23 cellular contexts compared by ENCODE assay signal in the genomic region with DNA sequence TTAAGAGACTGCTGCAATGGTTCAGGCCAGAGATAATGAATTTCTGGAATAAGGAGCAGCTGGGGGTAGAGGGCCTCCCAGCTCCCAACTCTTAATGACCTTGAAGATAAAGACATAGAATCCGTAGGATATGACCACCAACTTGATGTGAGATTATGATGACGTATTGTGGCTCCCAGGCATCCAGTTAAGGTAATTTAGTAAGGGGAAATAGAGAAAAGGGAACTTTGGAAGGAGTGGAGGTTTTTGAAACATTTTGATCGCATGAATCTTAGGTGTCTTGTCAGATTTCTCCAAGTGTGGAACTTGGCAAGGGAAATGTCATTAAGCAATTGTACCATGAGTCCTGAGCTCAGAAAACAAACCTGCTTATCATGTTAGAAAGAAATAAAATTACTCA.
A peak's percentile ranks its signal among the peaks of the same experiment; 100 is the strongest.
DNase-seq lines count a peak whose midpoint lies in the region; ATAC-seq and TF ChIP-seq lines count a peak whose summit lies in the region.
"Had no signal": no experiment of that assay in that cellular context is flagged by ENCODE, and none has a peak within 500 bp of the region (broad histone marks: within the 10 kb centered on the region; RNA-seq: fewer than 3 reads in every experiment).

No MANE protein-coding gene starts in this region.

- H3K27ac ChIP-seq in mammary epithelial cell (ENCODE audit: insufficient read depth, low read depth, low read length) (no peak overlapping the region), psoas muscle (no peak overlapping the region)
- H3K27ac ChIP-seq: A549; BLaER1 treated with 17β-estradiol and CSF1 and Interleukin-3, amounts not matched to agents 10 nM and 100 nM; GM23248 had no signal

- H3K4me1 Mint-ChIP-seq in MCF 10A (ENCODE audit: insufficient read depth, unreplicated experiment) (no peaks in the 10 kb centered on the region), mesothelial cell of epicardium (peaks cover 25% of the 10 kb centered on the region)
- H3K4me1 Mint-ChIP-seq: CD14-positive monocyte; CD8-positive, alpha-beta memory T cell had no signal

- H3K79me2 ChIP-seq in mammary epithelial cell (ENCODE audit: insufficient read depth, low read length), result no peaks in the 10 kb centered on the region

- BruUV-seq in MCF 10A (replicated peaks; lab: Mats Ljungman, UMichigan) (no TSS peak), mammary epithelial cell (replicated peaks; lab: Mats Ljungman, UMichigan) (no TSS peak)

- POLR2A ChIA-PET in MCF 10A (lab: Yijun Ruan, JAX), result no interaction called here

- DNase-seq in MCF 10A (ENCODE audit: unreplicated experiment) (no peak), mammary epithelial cell (no peak), NCI-H226 (peak; percentile 7), mesothelial cell of epicardium (ENCODE audit: low spot score in 2 of 2, unreplicated experiment in 2 of 2) (no peak), psoas muscle (no peak), left ventricle myocardium superior (no peak)
- DNase-seq: 8988T; ACHN; AML-193; BE2C; CD4-positive, alpha-beta T cell; CD8-positive, alpha-beta memory T cell; DMS 273 treated with DMSO at 0.1 percent for 48 hours; DMS79; EL; GDM1; GM23248; H7; HCEC 1CT had no signal

- H3K27ac Mint-ChIP-seq in MCF 10A (ENCODE audit: low read depth, unreplicated experiment) (peak overlapping the region; percentile 54), mesothelial cell of epicardium (peak overlapping the region; percentile 67)
- H3K27ac Mint-ChIP-seq: CD14-positive monocyte; CD4-positive, alpha-beta T cell had no signal

- no peaks in the 10 kb centered on the region for H3K27me3 Mint-ChIP-seq in MCF 10A (ENCODE audit: insufficient read depth, unreplicated experiment)
- no peaks in the 10 kb centered on the region for H3K27me3 Mint-ChIP-seq in mesothelial cell of epicardium (ENCODE audit: low read depth)
- H3K27me3 Mint-ChIP-seq: CD4-positive, alpha-beta T cell had no signal

- H3K36me3 Mint-ChIP-seq in MCF 10A (ENCODE audit: insufficient read depth, unreplicated experiment) (no peaks in the 10 kb centered on the region), mesothelial cell of epicardium (no peaks in the 10 kb centered on the region)
- H3K36me3 Mint-ChIP-seq: CD14-positive monocyte; CD8-positive, alpha-beta memory T cell had no signal

- H3K36me3 ChIP-seq in mammary epithelial cell (ENCODE audit: insufficient read depth, low read length), result no peaks in the 10 kb centered on the region
- no peaks in the 10 kb centered on the region for H3K36me3 ChIP-seq in psoas muscle (ENCODE audit: insufficient read depth in 1 of 2, low read depth in 1 of 2)
- H3K36me3 ChIP-seq: BE2C; BLaER1 treated with 17β-estradiol and CSF1 and Interleukin-3, amounts not matched to agents 10 nM and 100 nM had no signal

- H2AFZ ChIP-seq in mammary epithelial cell (ENCODE audit: low read depth, low read length), result no peak overlapping the region
- H2AFZ ChIP-seq: GM23248 had no signal

- H3K9ac ChIP-seq in mammary epithelial cell (ENCODE audit: insufficient read depth, low read length), result no peak overlapping the region
- H3K9ac ChIP-seq: BLaER1 treated with 17β-estradiol and CSF1 and Interleukin-3, amounts not matched to agents 10 nM and 100 nM; GM23248 had no signal

- H3K4me3 ChIP-seq in mammary epithelial cell (replicated peaks in 1 of 3; ENCODE audit: insufficient read depth in 1 of 3, low read depth in 2 of 3, low read length in 3 of 3) (no peak overlapping the region), psoas muscle (no peak overlapping the region)
- H3K4me3 ChIP-seq: A549; BLaER1 treated with 17β-estradiol and CSF1 and Interleukin-3, amounts not matched to agents 10 nM and 100 nM; GM12878; GM23248 had no signal

- WGBS in mammary epithelial cell (ENCODE audit: low coverage, missing lambda C conversion rate), result 94% methylated on average over 3 of the region's 3 CpGs
- WGBS in psoas muscle, 3 donors, result 84 to 95% (median 92%) methylated on average over 3 of the region's 3 CpGs

- H3K4me1 ChIP-seq in mammary epithelial cell (ENCODE audit: insufficient read depth, low read length) (no peaks in the 10 kb centered on the region), psoas muscle (no peaks in the 10 kb centered on the region)
- H3K4me1 ChIP-seq: A549, BE2C had no signal

- ATAC-seq in psoas muscle, result no peak
- ATAC-seq in left ventricle myocardium superior, result no peak
- ATAC-seq: A549, GM12878 had no signal

- H3K4me3 Mint-ChIP-seq in MCF 10A (ENCODE audit: unreplicated experiment) (no peak overlapping the region), mesothelial cell of epicardium (no peak overlapping the region)
- H3K4me3 Mint-ChIP-seq: CD14-positive monocyte; CD4-positive, alpha-beta T cell; CD8-positive, alpha-beta memory T cell had no signal

- in situ Hi-C loops in mammary epithelial cell (cut with MboI; ENCODE audit: low sequenced_read_pairs in 2 of 2), result no loop called here

- dilution Hi-C loops in mammary epithelial cell (cut with HindIII; ENCODE audit: low sequenced_read_pairs), result no loop called here

- H3K9me3 Mint-ChIP-seq in MCF 10A (ENCODE audit: unreplicated experiment) (peaks cover 7% of the 10 kb centered on the region), mesothelial cell of epicardium (peaks cover 5% of the 10 kb centered on the region)
- H3K9me3 Mint-ChIP-seq: CD4-positive, alpha-beta T cell had no signal

- H3K4me2 ChIP-seq in mammary epithelial cell (ENCODE audit: insufficient read depth, low read depth, low read length), result no peak overlapping the region
- H3K4me2 ChIP-seq: A549; BLaER1 treated with 17β-estradiol and CSF1 and Interleukin-3, amounts not matched to agents 10 nM and 100 nM had no signal

- TF ChIP-seq CTCF in MCF 10A (IDR thresholded peaks at IDR 0.05; ENCODE audit: unreplicated experiment) (no peak), mammary epithelial cell (conservative IDR thresholded peaks at IDR 0.05 in 1 of 2, IDR thresholded peaks at IDR 0.05 in 1 of 2; ENCODE audit: extremely low read depth in 1 of 2, insufficient read depth in 1 of 2, low read depth in 1 of 2, low read length in 2 of 2) (no peak), mesothelial cell of epicardium (IDR thresholded peaks at IDR 0.05; ENCODE audit: unreplicated experiment) (no peak), psoas muscle (IDR thresholded peaks at IDR 0.05) (no peak)

- CTCF ChIA-PET in MCF 10A (lab: Yijun Ruan, JAX) (interaction anchor here (0.7 kb wide), 1 partner anchor 43 kb away, joined by 3 read pairs; no protein-coding TSS in a partner anchor), mammary epithelial cell (lab: Charles Lee; ENCODE audit: low non-redundant PET) (no interaction called here)

- no peaks in the 10 kb centered on the region for H3K9me3 ChIP-seq in mammary epithelial cell (replicated peaks; ENCODE audit: insufficient read depth, low read length)
- H3K9me3 ChIP-seq in psoas muscle, result no peaks in the 10 kb centered on the region
- H3K9me3 ChIP-seq: A549; BE2C; BLaER1 treated with 17β-estradiol and CSF1 and Interleukin-3, amounts not matched to agents 10 nM and 100 nM had no signal

- intact Hi-C loops in MCF 10A (cut with micrococcal nuclease) (no loop called here), mammary epithelial cell (cut with micrococcal nuclease) (no loop called here), psoas muscle (cut with DNase I) (no loop called here), left ventricle myocardium superior (cut with micrococcal nuclease) (no loop called here)

- no peaks in the 10 kb centered on the region for H4K20me1 ChIP-seq in mammary epithelial cell (ENCODE audit: insufficient read depth, low read length)
- H4K20me1 ChIP-seq: BLaER1 treated with 17β-estradiol and CSF1 and Interleukin-3, amounts not matched to agents 10 nM and 100 nM had no signal

- no peaks in the 10 kb centered on the region for H3K27me3 ChIP-seq in mammary epithelial cell (ENCODE audit: insufficient read depth, low read length)
- H3K27me3 ChIP-seq in psoas muscle (ENCODE audit: insufficient read depth in 3 of 3, low read length in 2 of 3), result no peaks in the 10 kb centered on the region
- H3K27me3 ChIP-seq: BE2C; BLaER1 treated with 17β-estradiol and CSF1 and Interleukin-3, amounts not matched to agents 10 nM and 100 nM had no signal
